ENCODE assay signal across 8 cellular contexts in genomic region chr4:189904420-189905027, GRCh38. TPM values are rescaled to one million over a fixed set of nuclear protein-coding genes. Genes with fewer than 3 reads are reported as not detected.
DNase-seq lines count a peak whose midpoint lies in the region; TF ChIP-seq lines count a peak whose summit lies in the region.
"Not testable (repeated sequence)": the region's sequence is repeated elsewhere in the genome, so short reads cannot be mapped to it uniquely, and the experiment has no call there.

No MANE protein-coding gene starts in this region.

- not testable (repeated sequence) for H3K27ac ChIP-seq in iPS DF 6.9 (ENCODE audit: low read length)

- H3K4me3 Mint-ChIP-seq in HFFc6: not testable (repeated sequence)

- H3K27me3 ChIP-seq in iPS DF 6.9 (ENCODE audit: control insufficient read depth, insufficient read depth, low read length): not testable (repeated sequence)

- H3K4me1 ChIP-seq in iPS DF 6.9 (ENCODE audit: control insufficient read depth, insufficient read depth, low read length): not testable (repeated sequence)

- not testable (repeated sequence) for H3K4me3 ChIP-seq in GM12875 (ENCODE audit: low read depth, low read length); LNCaP clone FGC (ENCODE audit: low read depth, low read length); iPS DF 6.9 (ENCODE audit: low read length)

- not testable (repeated sequence) for H3K27me3 Mint-ChIP-seq in HFFc6 (ENCODE audit: insufficient read depth)

- H3K36me3 Mint-ChIP-seq in HFFc6 (ENCODE audit: low read depth): not testable (repeated sequence)

- not testable (repeated sequence) for H3K27ac Mint-ChIP-seq in HFFc6

- not testable (repeated sequence) for H3K36me3 ChIP-seq in iPS DF 6.9 (ENCODE audit: control insufficient read depth, insufficient read depth, low read length)

- peak; percentile 49; the same call in 1 of the 2 replicates for TF ChIP-seq CTCF in GM12875 (IDR thresholded peaks at IDR 0.05; ENCODE audit: borderline replicate concordance, insufficient read depth, low read depth, low read length)
- TF ChIP-seq CTCF in HFFc6 (IDR thresholded peaks at IDR 0.05): peak; percentile 88
- peak; percentile 71 for TF ChIP-seq CTCF in LNCaP clone FGC (IDR thresholded peaks at IDR 0.05; ENCODE audit: control insufficient read depth, extremely low read depth, insufficient read depth)

- not testable (repeated sequence) for H3K4me1 Mint-ChIP-seq in HFFc6 (ENCODE audit: low read depth)

- DNase-seq in 8988T (peak; percentile 32), HFFc6 (peak; percentile 74), LNCaP clone FGC (ENCODE audit: low read depth) (peak; percentile 26), cerebellum (ENCODE audit: low spot score) (peak; percentile 15), iPS DF 6.9 (ENCODE audit: low read depth, low spot score) (peak; percentile 66), putamen (ENCODE audit: low spot score) (peak; percentile 52)
- DNase-seq in activated CD4-positive, alpha-beta T cell treated with anti-CD3 and anti-CD28 coated beads, Interleukin-2, amount 50 U/mL, for 4 hours: peak; percentile 6 to 17

- H3K9me3 Mint-ChIP-seq in HFFc6: not testable (repeated sequence)

- not testable (repeated sequence) for H3K9me3 ChIP-seq in iPS DF 6.9 (ENCODE audit: control insufficient read depth, insufficient read depth, low read length)

- WGBS in iPS DF 6.9 (ENCODE audit: insufficient coverage, insufficient read length): no CpG with 5 or more reads among the region's 6 CpGs

RNA-seq across cellular contexts. Expression of gene FRG1, which starts 36.1 kb away (rescaled TPM):
- total RNA-seq in HFFc6 (2021; fragmentation: NEBNext Ultra II Directional; extraction: Animal tissue kit (Norgen Biotek cat#: 25700)): 10 to 100 TPM; 30.3 to 46.1 (median 37.2) TPM
- 24.8 TPM for total RNA-seq in cerebellum

Comparison
In these comparisons a context has a peak if more than half of its experiments do, and no peak if none do; other contexts are left out.
1. DNase-seq: peak in every context shown above with its lines; median percentile 74 in HFFc6; 66 in iPS DF 6.9; 52 in putamen; 32 in 8988T; 26 in LNCaP clone FGC; 15 in cerebellum; 12 in activated CD4-positive, alpha-beta T cell treated with anti-CD3 and anti-CD28 coated beads, Interleukin-2, amount 50 U/mL, for 4 hours.